In the genomic region with DNA sequence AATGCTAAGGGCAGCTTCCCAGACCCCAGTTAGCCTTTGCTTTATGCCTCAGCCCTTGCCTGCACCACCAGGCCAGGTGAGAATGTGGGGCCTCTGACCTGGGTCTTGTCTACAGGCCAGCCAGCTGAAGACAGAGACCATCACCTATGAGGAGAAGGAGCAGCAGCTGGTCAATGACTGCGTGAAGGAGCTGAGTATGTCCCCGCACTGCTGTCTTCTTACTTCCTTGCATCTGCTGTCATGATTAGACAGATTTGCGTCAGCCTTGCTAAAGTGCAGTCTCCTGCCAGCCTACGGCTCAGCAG, we compare ENCODE assay signal across 1 cellular context.
TF ChIP-seq lines count a peak whose summit lies in the region.

No MANE protein-coding gene starts in this region.

TF ChIP-seq in IMR-90, 13 proteins besides CTCF, POLR2A, EP300 and RAD21 (continued from another document):
- TF ChIP-seq MAZ (IDR thresholded peaks at IDR 0.05; ENCODE audit: borderline replicate concordance, low read depth, low read length) (no peak), MAFK (IDR thresholded peaks at IDR 0.05; ENCODE audit: low read depth, low read length) (no peak), BHLHE40 (IDR thresholded peaks at IDR 0.05; ENCODE audit: low read depth, low read length) (no peak)
- TF ChIP-seq, protein P1, sequence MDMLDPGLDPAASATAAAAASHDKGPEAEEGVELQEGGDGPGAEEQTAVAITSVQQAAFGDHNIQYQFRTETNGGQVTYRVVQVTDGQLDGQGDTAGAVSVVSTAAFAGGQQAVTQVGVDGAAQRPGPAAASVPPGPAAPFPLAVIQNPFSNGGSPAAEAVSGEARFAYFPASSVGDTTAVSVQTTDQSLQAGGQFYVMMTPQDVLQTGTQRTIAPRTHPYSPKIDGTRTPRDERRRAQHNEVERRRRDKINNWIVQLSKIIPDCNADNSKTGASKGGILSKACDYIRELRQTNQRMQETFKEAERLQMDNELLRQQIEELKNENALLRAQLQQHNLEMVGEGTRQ (IDR thresholded peaks at IDR 0.05; ENCODE audit: low read depth, low read length), result no peak
